20 cellular contexts compared by ENCODE assay signal in the genomic region with DNA sequence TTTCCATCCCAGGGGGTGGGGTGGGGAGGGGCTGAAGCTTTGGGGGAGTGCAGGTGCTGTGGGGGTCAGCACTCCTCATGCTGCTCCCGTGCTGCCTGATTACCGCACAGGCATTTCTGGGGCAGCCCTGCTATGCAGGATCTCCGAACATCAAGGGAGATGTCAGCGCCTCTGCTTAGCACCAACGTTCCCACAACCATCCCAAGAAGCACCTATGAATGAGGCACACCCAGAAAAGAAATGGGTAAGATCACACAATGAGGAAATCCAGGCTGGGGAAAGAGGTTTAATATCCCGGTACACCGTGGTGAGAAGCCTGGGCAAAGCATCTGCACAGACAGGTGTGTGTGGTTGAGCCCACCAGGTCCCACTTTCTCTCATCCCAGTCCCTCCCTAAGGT. TPM values are rescaled to one million over a fixed set of nuclear protein-coding genes. Genes with fewer than 3 reads are reported as not detected.
DNase-seq lines count a peak whose midpoint lies in the region; FAIRE-seq and TF ChIP-seq lines count a peak whose summit lies in the region.
"Had no signal": no experiment of that assay in that cellular context is flagged by ENCODE, and none has a peak within 500 bp of the region (broad histone marks: within the 10 kb centered on the region; RNA-seq: fewer than 3 reads in every experiment).

No MANE protein-coding gene starts in this region.

- H3K4me2 ChIP-seq in H1 (ENCODE audit: insufficient read depth in 1 of 2, low read depth in 2 of 2, low read length in 2 of 2), result no peak overlapping the region
- H3K4me2 ChIP-seq: BLaER1 had no signal

- peaks cover 0 to 3% (median 1%) of the 10 kb centered on the region in 4 experiments; a peak in 2 of 7 replicates for H3K27me3 ChIP-seq in H1 (replicated peaks in 1 of 4; ENCODE audit: control insufficient read depth in 3 of 4, extremely low read depth in 1 of 4, insufficient read depth in 3 of 4, low read length in 3 of 4)

- no peak overlapping the region for H2BK15ac ChIP-seq in H1 (ENCODE audit: low read length)

- H3K23me2 ChIP-seq in H1 (ENCODE audit: low read depth, low read length), result no peaks in the 10 kb centered on the region

- no peak overlapping the region for H2BK120ac ChIP-seq in H1 (replicated peaks; ENCODE audit: low read depth, low read length)

- DNase-seq in activated T-cell treated with anti-CD3 and anti-CD28 coated beads, Interleukin-2, amount 50 U/mL, for 24 hours, result no peak
- no peak for DNase-seq in activated T-cell treated with anti-CD3 and anti-CD28 coated beads for 4 hours
- peak in 1 of 2 experiments; percentile 40 for DNase-seq in H1 (ENCODE audit: low read depth in 1 of 2, low spot score in 2 of 2)
- DNase-seq in effector CD4-positive, alpha-beta T cell, result no peak
- no peak for DNase-seq in DMS153 (lab: John Stamatoyannopoulos, UW)
- no peak for DNase-seq in HEK293T (ENCODE audit: extremely low spot score)
- DNase-seq: 8988T; Calu3; CD8-positive, alpha-beta T cell; DMS53; HCEC 1CT; HFFc6 had no signal

- no peaks in the 10 kb centered on the region for H3K27me3 Mint-ChIP-seq in activated T-cell treated with anti-CD3 and anti-CD28 coated beads, Interleukin-2, amount 50 U/mL, for 24 hours

- no peak overlapping the region for H3K14ac ChIP-seq in H1 (ENCODE audit: insufficient read length)

- no peaks in the 10 kb centered on the region; the same call in 1 of the 2 replicates for H3K79me1 ChIP-seq in H1 (ENCODE audit: low read depth, low read length)

- H4K91ac ChIP-seq in H1 (replicated peaks; ENCODE audit: insufficient read length, low read length), result no peak overlapping the region

- WGBS in H1 (ENCODE audit: extremely low coverage in 1 of 2, insufficient coverage in 1 of 2, insufficient read length in 1 of 2, insufficient replicate concordance in 2 of 2, low coverage in 1 of 2, low lambda C conversion rate in 2 of 2, missing lambda C conversion rate in 1 of 2), 2 experiments, result 92% methylated on average over 5 of the region's 7 CpGs; no CpG with 5 or more reads in 1 of the 2 experiments

- no peak overlapping the region for H2BK20ac ChIP-seq in H1 (ENCODE audit: low read length)

- H4K8ac ChIP-seq in H1 (ENCODE audit: extremely low read depth, insufficient read depth, low read length), result no peak overlapping the region

- H3K18ac ChIP-seq in H1 (ENCODE audit: extremely low read depth, low read length), result no peak overlapping the region

- no peak overlapping the region for H3K56ac ChIP-seq in H1 (replicated peaks; ENCODE audit: insufficient read length, low read depth, low read length)

- no peak for FAIRE-seq in H1 (lab: Jason Lieb, UNC)
- FAIRE-seq: G401.6, GM12891, GM19239 had no signal

- H2AK5ac ChIP-seq in H1 (ENCODE audit: low read depth, low read length), result no peak overlapping the region

- no peaks in the 10 kb centered on the region for H3K9me3 ChIP-seq in H1 (ENCODE audit: insufficient read depth in 2 of 2, low read depth in 1 of 2, low read length in 1 of 2)
- H3K9me3 ChIP-seq: BLaER1 had no signal

- H3K79me2 ChIP-seq in H1 (ENCODE audit: control insufficient read depth in 1 of 2, insufficient read depth in 2 of 2, low read length in 2 of 2), result no peaks in the 10 kb centered on the region

- no peak overlapping the region for H3K4ac ChIP-seq in H1 (replicated peaks; ENCODE audit: insufficient read length, low read depth, low read length)

- TF ChIP-seq RAD21 in H1 (IDR thresholded peaks at IDR 0.05 in 1 of 2, conservative IDR thresholded peaks at IDR 0.05 in 1 of 2; ENCODE audit: low read depth in 2 of 2, low read length in 2 of 2), result no peak

- H4K20me1 ChIP-seq in H1 (replicated peaks in 1 of 2; ENCODE audit: control insufficient read depth in 1 of 2, insufficient read depth in 2 of 2, low read length in 2 of 2), result peaks cover 2 to 4% of the 10 kb centered on the region in 2 experiments
- H4K20me1 ChIP-seq: BLaER1 had no signal

- H3K27ac ChIP-seq in angular gyrus (ENCODE audit: low read depth, low read length), result peak overlapping the region; percentile 0
- H3K27ac ChIP-seq in H1 (ENCODE audit: low read depth, low read length), result no peak overlapping the region
- H3K27ac ChIP-seq: BLaER1, HL-60 had no signal

- H3K4me1 ChIP-seq in H1 (replicated peaks in 1 of 4; ENCODE audit: control insufficient read depth in 3 of 4, insufficient read depth in 4 of 4, low read length in 3 of 4), result no peaks in the 10 kb centered on the region; a peak in 1 of 7 replicates

- peak overlapping the region; percentile 61 for H3K27ac Mint-ChIP-seq in activated T-cell treated with anti-CD3 and anti-CD28 coated beads, Interleukin-2, amount 50 U/mL, for 24 hours
- H3K27ac Mint-ChIP-seq: HFFc6 had no signal

- H2BK5ac ChIP-seq in H1 (ENCODE audit: low read depth, low read length), result no peak overlapping the region

- H3K9me3 Mint-ChIP-seq in activated T-cell treated with anti-CD3 and anti-CD28 coated beads, Interleukin-2, amount 50 U/mL, for 24 hours, result no peaks in the 10 kb centered on the region
- H3K9me3 Mint-ChIP-seq: CD8-positive, alpha-beta T cell; HFFc6 had no signal

- H3K23ac ChIP-seq in H1 (ENCODE audit: insufficient read length), result no peak overlapping the region

- no peak for TF ChIP-seq EP300 in H1 (IDR thresholded peaks at IDR 0.05; ENCODE audit: borderline replicate concordance in 1 of 2, low read depth in 2 of 2, low read length in 2 of 2)

- peaks cover 5 to 51% (median 32%) of the 10 kb centered on the region in 4 experiments; a peak in 6 of 8 replicates for H3K36me3 ChIP-seq in H1 (ENCODE audit: control insufficient read depth in 2 of 4, insufficient read depth in 4 of 4, low read length in 3 of 4)

- H3K4me3 Mint-ChIP-seq in activated T-cell treated with anti-CD3 and anti-CD28 coated beads, Interleukin-2, amount 50 U/mL, for 24 hours, result no peak overlapping the region
- H3K4me3 Mint-ChIP-seq: CD14-positive monocyte; CD8-positive, alpha-beta T cell; HFFc6 had no signal

- H3K36me3 Mint-ChIP-seq in activated T-cell treated with anti-CD3 and anti-CD28 coated beads, Interleukin-2, amount 50 U/mL, for 24 hours (ENCODE audit: low read depth), result peaks cover 63% of the 10 kb centered on the region

- H3K4me3 ChIP-seq in H1 (ENCODE audit: extremely low read depth in 1 of 4, insufficient read depth in 2 of 4, low read depth in 3 of 4, low read length in 4 of 4), result no peak overlapping the region
- H3K4me3 ChIP-seq: BLaER1 had no signal

- peaks cover 24% of the 10 kb centered on the region for H3K4me1 Mint-ChIP-seq in activated T-cell treated with anti-CD3 and anti-CD28 coated beads, Interleukin-2, amount 50 U/mL, for 24 hours (ENCODE audit: low read depth)

- H4K5ac ChIP-seq in H1 (ENCODE audit: insufficient read length, low read depth, low read length), result no peak overlapping the region

- CTCF ChIA-PET in H1 (lab: Charles Lee; ENCODE audit: partially characterized antibody), result interaction anchor here (0.5 to 2.6 kb wide), 4 partner anchors 9 to 141 kb away, joined by 3 to 13 read pairs (median 4); no protein-coding TSS in a partner anchor
- CTCF ChIA-PET in HEK293T (lab: Yijun Ruan, JAX), result no interaction called here

- TF ChIP-seq CTCF in H1 (IDR thresholded peaks at IDR 0.05; ENCODE audit: control extremely low read depth in 1 of 3, insufficient read depth in 1 of 3, low read depth in 1 of 3, low read length in 3 of 3), result no peak

- H2BK12ac ChIP-seq in H1 (ENCODE audit: low read depth, low read length), result no peak overlapping the region

- no peak overlapping the region for H3K9ac ChIP-seq in H1 (replicated peaks in 1 of 4; ENCODE audit: extremely low read depth in 1 of 4, low read depth in 3 of 4, low read length in 3 of 4)
- H3K9ac ChIP-seq: BLaER1 had no signal

- POLR2A ChIA-PET in H1 (lab: Charles Lee; ENCODE audit: partially characterized antibody) (interaction anchor here (0.7 to 7.0 kb wide), 2 partner anchors 16 to 53 kb away, joined by 3 to 65 read pairs; a partner anchor contains a TSS), HEK293T (lab: Yijun Ruan, JAX) (no interaction called here)

- no peak overlapping the region for H2AFZ ChIP-seq in H1 (ENCODE audit: low read length)

- no peak; a peak in 1 of 3 replicates for TF ChIP-seq POLR2A in H1 (IDR thresholded peaks at IDR 0.05; ENCODE audit: control extremely low read depth in 1 of 2, low read depth in 2 of 2, low read length in 2 of 2)

TF ChIP-seq in H1, 55 proteins besides CTCF, POLR2A, EP300 and RAD21 (continues in another document):
- TF ChIP-seq MAFK (IDR thresholded peaks at IDR 0.05; ENCODE audit: low read depth, low read length), result no peak

TF ChIP-seq in HEK293T, 16 proteins besides CTCF, POLR2A, EP300 and RAD21 (continues in another document):
- TF ChIP-seq CTBP1 (IDR thresholded peaks at IDR 0.05; ENCODE audit: borderline replicate concordance), result no peak

RNA-seq across cellular contexts. Expression of a gene that starts 17.5 kb away (rescaled TPM):
- total RNA-seq in H1 (2021; fragmentation: NEBNext Ultra II Directional; extraction: Animal tissue kit (Norgen Biotek cat#: 25700)), result 19.9 and 23.0 TPM in 2 replicates
- polyA plus RNA-seq in H1 (2011; rRNA removed), result 19.9 and 26.8 TPM in 2 replicates
- 15.8 TPM for polyA plus RNA-seq in H1 (2011; cell fraction: cytosol; rRNA removed)
- 41.1 TPM for polyA plus RNA-seq in H1 (2011; cell fraction: nucleus; rRNA removed)
- polyA plus RNA-seq in H1 (2012, experiment 1 of 2), result 13.0 to 18.4 TPM (median 16.4 TPM) in 4 replicates
- polyA plus RNA-seq in H1 (2012, experiment 2 of 2), result 13.4 TPM
- 25.4 TPM for polyA plus RNA-seq in H1 (2013, experiment 1 of 2)
- 20.1 TPM for polyA plus RNA-seq in H1 (2013, experiment 2 of 2)
- 16.4 and 22.5 TPM in 2 replicates for polyA minus RNA-seq in H1 (2011; rRNA and poly(A)+ RNA removed)
- polyA minus RNA-seq in H1 (2011; cell fraction: cytosol; rRNA and poly(A)+ RNA removed), result 14.2 TPM
- 20.2 TPM for polyA minus RNA-seq in H1 (2011; cell fraction: nucleus; rRNA and poly(A)+ RNA removed)
- total RNA-seq: H4, HFFc6 had no signal

RNA-seq across cellular contexts. Expression of a gene that starts 54.1 kb away (rescaled TPM):
- 126 and 131 TPM in 2 replicates for total RNA-seq in H1 (2021; fragmentation: NEBNext Ultra II Directional; extraction: Animal tissue kit (Norgen Biotek cat#: 25700))
- polyA plus RNA-seq in H1 (2011; rRNA removed), result 52.7 and 64.6 TPM in 2 replicates
- polyA plus RNA-seq in H1 (2011; cell fraction: cytosol; rRNA removed), result 80.8 TPM
- polyA plus RNA-seq in H1 (2011; cell fraction: nucleus; rRNA removed), result 84.6 TPM
- 116 to 127 TPM (median 126 TPM) in 4 replicates for polyA plus RNA-seq in H1 (2012, experiment 1 of 2)
- 31.2 TPM for polyA plus RNA-seq in H1 (2012, experiment 2 of 2)
- 83.2 TPM for polyA plus RNA-seq in H1 (2013, experiment 1 of 2)
- polyA plus RNA-seq in H1 (2013, experiment 2 of 2), result 76.6 TPM
- polyA minus RNA-seq in H1 (2011; rRNA and poly(A)+ RNA removed), result 117 and 126 TPM in 2 replicates
- 64.5 TPM for polyA minus RNA-seq in H1 (2011; cell fraction: cytosol; rRNA and poly(A)+ RNA removed)
- 60.4 TPM for polyA minus RNA-seq in H1 (2011; cell fraction: nucleus; rRNA and poly(A)+ RNA removed)

RNA-seq across cellular contexts. Expression of a gene that starts 54.4 kb away (rescaled TPM):
- total RNA-seq in H1 (2021; fragmentation: NEBNext Ultra II Directional; extraction: Animal tissue kit (Norgen Biotek cat#: 25700)), result 52.3 and 57.3 TPM in 2 replicates
- 39.2 and 47.7 TPM in 2 replicates for polyA plus RNA-seq in H1 (2011; rRNA removed)
- 46.8 TPM for polyA plus RNA-seq in H1 (2011; cell fraction: cytosol; rRNA removed)
- 29.5 TPM for polyA plus RNA-seq in H1 (2011; cell fraction: nucleus; rRNA removed)
- 42.2 to 53.0 TPM (median 47.4 TPM) in 4 replicates for polyA plus RNA-seq in H1 (2012, experiment 1 of 2)
- 17.9 TPM for polyA plus RNA-seq in H1 (2012, experiment 2 of 2)
- polyA plus RNA-seq in H1 (2013, experiment 1 of 2), result 31.6 TPM
- polyA plus RNA-seq in H1 (2013, experiment 2 of 2), result 29.6 TPM
- polyA minus RNA-seq in H1 (2011; rRNA and poly(A)+ RNA removed), result 76.3 and 83.8 TPM in 2 replicates
- 23.3 TPM for polyA minus RNA-seq in H1 (2011; cell fraction: cytosol; rRNA and poly(A)+ RNA removed)
- 29.7 TPM for polyA minus RNA-seq in H1 (2011; cell fraction: nucleus; rRNA and poly(A)+ RNA removed)
